ENCODE assay signal across 12 cellular contexts in genomic region chr3:57292895-57293526, GRCh38. TPM values are rescaled to one million over a fixed set of nuclear protein-coding genes. Genes with fewer than 3 reads are reported as not detected.
"Had no signal": no experiment of that assay in that cellular context is flagged by ENCODE, and none has a peak within 500 bp of the region (broad histone marks: within the 10 kb centered on the region; RNA-seq: fewer than 3 reads in every experiment).

No MANE protein-coding gene starts in this region.

- H3K9me3 ChIP-seq: HAP-1 had no signal

- H3K27ac ChIP-seq: GM23248, HL-60 had no signal

- H2AFZ ChIP-seq: GM23248 had no signal

- H3K4me1 Mint-ChIP-seq: IgD-negative memory B cell had no signal

- H3K9me3 Mint-ChIP-seq: HFFc6, IgD-negative memory B cell had no signal

- H3K4me3 ChIP-seq: GM23248, HAP-1 had no signal

- H3K27ac Mint-ChIP-seq: HFFc6, IgD-negative memory B cell had no signal

- DNase-seq: GM23248, GOT3, H7, HFFc6, KG1 had no signal

- H3K9ac ChIP-seq: GM23248 had no signal

- H3K36me3 ChIP-seq: HAP-1 had no signal

- ATAC-seq: HCT116, HepG2 had no signal

- H3K4me1 ChIP-seq: HAP-1 had no signal

- H3K4me3 Mint-ChIP-seq: HFFc6, IgD-negative memory B cell had no signal

RNA-seq across cellular contexts. Expression of gene ASB14, which starts 0.5 kb away (rescaled TPM):
- total RNA-seq: GM23248, H4, HepG2, HFFc6, HT1080 had no signal
